Comparison of ENCODE assay signal across 22 cellular contexts in genomic region chr5:132821350-132821749, GRCh38. TPM values are rescaled to one million over a fixed set of nuclear protein-coding genes. Genes with fewer than 3 reads are reported as not detected.
DNase-seq lines count a peak whose midpoint lies in the region; ATAC-seq and TF ChIP-seq lines count a peak whose summit lies in the region.
"Had no signal": no experiment of that assay in that cellular context is flagged by ENCODE, and none has a peak within 500 bp of the region (broad histone marks: within the 10 kb centered on the region; RNA-seq: fewer than 3 reads in every experiment).

No MANE protein-coding gene starts in this region.

- no peak overlapping the region for H2AFZ ChIP-seq in IMR-90 (replicated peaks; ENCODE audit: low read length, poor library complexity)
- H2AFZ ChIP-seq in neuronal stem cell (ENCODE audit: low read length): peak overlapping the region; percentile 49

- no peaks in the 10 kb centered on the region for H3K9me1 ChIP-seq in IMR-90 (ENCODE audit: insufficient read depth, low read length)

- H4K91ac ChIP-seq in IMR-90 (ENCODE audit: insufficient read depth, low read depth, low read length) (no peak overlapping the region), neuronal stem cell (ENCODE audit: low read depth, low read length, poor library complexity) (no peak overlapping the region)

- TF ChIP-seq POLR2A in IMR-90 (IDR thresholded peaks at IDR 0.05; ENCODE audit: low read depth, low read length) (no peak), Peyer's patch (IDR thresholded peaks at IDR 0.05) (no peak)

- H3K4me3 ChIP-seq in IMR-90 (ENCODE audit: insufficient read depth, low read depth, low read length): no peak overlapping the region
- no peak overlapping the region for H3K4me3 ChIP-seq in neuronal stem cell (ENCODE audit: low read length in 2 of 2)
- H3K4me3 ChIP-seq in Peyer's patch: no peak overlapping the region
- H3K4me3 ChIP-seq: A549, BLaER1 had no signal

- no peaks in the 10 kb centered on the region for H4K20me1 ChIP-seq in IMR-90 (ENCODE audit: insufficient read depth, low read length)

- no CpG with 5 or more reads among the region's 3 CpGs for WGBS in IMR-90 (ENCODE audit: extremely low coverage in 2 of 2, insufficient read length in 1 of 2), 2 experiments
- WGBS in neuronal stem cell (ENCODE audit: extremely low coverage in 2 of 2, insufficient read length in 2 of 2, insufficient replicate concordance in 1 of 2), 2 donors: no CpG with 5 or more reads among the region's 3 CpGs

- dilution Hi-C loops in IMR-90 (cut with HindIII; ENCODE audit: low sequenced_read_pairs, unreplicated experiment): no loop called here

- H2BK20ac ChIP-seq in IMR-90 (ENCODE audit: low read depth, low read length): no peak overlapping the region

- H3K9me3 Mint-ChIP-seq in activated CD4-positive, alpha-beta T cell treated with anti-CD3 and anti-CD28 coated beads for 36 hours (ENCODE audit: low read depth): no peaks in the 10 kb centered on the region
- H3K9me3 Mint-ChIP-seq: CD4-positive, alpha-beta memory T cell had no signal

- ATAC-seq in IMR-90 (ENCODE audit: low read depth): no peak
- ATAC-seq in activated CD4-positive, alpha-beta T cell treated with anti-CD3 and anti-CD28 coated beads for 36 hours: no peak
- ATAC-seq: A549, HCT116 had no signal

- no peak overlapping the region for H4K5ac ChIP-seq in IMR-90 (ENCODE audit: low read depth, low read length)

- H3K36me3 ChIP-seq in IMR-90 (ENCODE audit: control insufficient read depth, insufficient read depth, low read length) (peaks cover 6% of the 10 kb centered on the region; the same call in 1 of the 2 replicates), neuronal stem cell (replicated peaks in 1 of 2; ENCODE audit: control insufficient read depth in 2 of 2, insufficient read depth in 2 of 2, low read length in 2 of 2) (no peaks in the 10 kb centered on the region), Peyer's patch (peaks cover 0 to 22% (median 0%) of the 10 kb centered on the region in 3 donors)
- H3K36me3 ChIP-seq: BLaER1 had no signal

- H2BK15ac ChIP-seq in IMR-90 (ENCODE audit: low read depth, low read length) (no peak overlapping the region), neuronal stem cell (ENCODE audit: low read length) (no peak overlapping the region)

- H3K9ac ChIP-seq in IMR-90 (ENCODE audit: low read depth, low read length) (no peak overlapping the region), neuronal stem cell (ENCODE audit: low read depth, low read length, poor library complexity) (no peak overlapping the region)
- H3K9ac ChIP-seq: BLaER1 had no signal

- H3K36me3 Mint-ChIP-seq in activated CD4-positive, alpha-beta T cell treated with anti-CD3 and anti-CD28 coated beads for 36 hours (ENCODE audit: low read depth): no peaks in the 10 kb centered on the region
- H3K36me3 Mint-ChIP-seq: CD4-positive, alpha-beta memory T cell had no signal

- H3K4me2 ChIP-seq in IMR-90 (ENCODE audit: low read depth, low read length) (no peak overlapping the region), neuronal stem cell (ENCODE audit: insufficient read depth, low read length, poor library complexity, severe bottlenecking) (no peak overlapping the region)
- H3K4me2 ChIP-seq: A549, BLaER1 had no signal

- H2AK5ac ChIP-seq in IMR-90 (ENCODE audit: low read depth, low read length) (no peak overlapping the region), neuronal stem cell (ENCODE audit: low read depth, low read length) (no peak overlapping the region)

- H2BK12ac ChIP-seq in neuronal stem cell (ENCODE audit: low read length): no peak overlapping the region

- no peaks in the 10 kb centered on the region for H3K27me3 ChIP-seq in IMR-90 (ENCODE audit: control insufficient read depth, insufficient read depth, low read length)
- H3K27me3 ChIP-seq in neuronal stem cell (ENCODE audit: control insufficient read depth in 3 of 3, insufficient read depth in 3 of 3, low read depth in 1 of 3, low read length in 3 of 3): peaks cover 12 to 69% (median 41%) of the 10 kb centered on the region in 3 experiments
- H3K27me3 ChIP-seq in Peyer's patch: no peaks in the 10 kb centered on the region

- H3K4me1 ChIP-seq in IMR-90 (ENCODE audit: control insufficient read depth, insufficient read depth, low read length) (peaks cover 8% of the 10 kb centered on the region; the same call in 1 of the 2 replicates), neuronal stem cell (ENCODE audit: control insufficient read depth in 2 of 2, insufficient read depth in 1 of 2, low read depth in 1 of 2, low read length in 2 of 2) (peaks cover 0 to 4% of the 10 kb centered on the region in 2 donors), Peyer's patch (peaks cover 0 to 10% (median 3%) of the 10 kb centered on the region in 4 donors)
- H3K4me1 ChIP-seq: BLaER1 had no signal

- no peak for DNase-seq in IMR-90
- peak in 5 of 61 donors; percentile 58 to 70 (median 67) for DNase-seq in caudate nucleus (lab: John Stamatoyannopoulos, UW)
- DNase-seq in neuronal stem cell (ENCODE audit: low spot score): no peak
- DNase-seq in activated CD4-positive, alpha-beta T cell treated with anti-CD3 and anti-CD28 coated beads for 36 hours: no peak
- DNase-seq in NCI-H526 (lab: John Stamatoyannopoulos, UW): no peak
- no peak for DNase-seq in Peyer's patch
- DNase-seq: CD4-positive, alpha-beta memory T cell; DMS153; GDM1; GOT3; MM.1S; NCI-H2081 treated with DMSO at 0.1 percent for 48 hours; NCI-H748 treated with DMSO at 0.1 percent for 48 hours; NK-92 treated with Interleukin-12 subunit alpha and Interleukin-12 subunit beta, amount 100 ng/mL, for 24 hours; Right ventricle myocardium superior had no signal

- TF ChIP-seq CTCF in IMR-90 (conservative IDR thresholded peaks at IDR 0.05; ENCODE audit: low read depth, low read length) (no peak), Peyer's patch (IDR thresholded peaks at IDR 0.05) (no peak)

- H3K27me3 Mint-ChIP-seq in activated CD4-positive, alpha-beta T cell treated with anti-CD3 and anti-CD28 coated beads for 36 hours: peaks cover 34% of the 10 kb centered on the region

- H3K27ac Mint-ChIP-seq in activated CD4-positive, alpha-beta T cell treated with anti-CD3 and anti-CD28 coated beads for 36 hours: no peak overlapping the region
- H3K27ac Mint-ChIP-seq: CD4-positive, alpha-beta memory T cell had no signal

- H3K9me3 ChIP-seq in IMR-90 (ENCODE audit: control insufficient read depth, insufficient read depth, low read length) (no peaks in the 10 kb centered on the region), neuronal stem cell (replicated peaks in 1 of 2; ENCODE audit: control insufficient read depth in 2 of 2, insufficient read depth in 1 of 2, low read depth in 1 of 2, low read length in 2 of 2) (peaks cover 0 to 2% of the 10 kb centered on the region in 2 donors), Peyer's patch (no peaks in the 10 kb centered on the region)
- H3K9me3 ChIP-seq: A549, BLaER1 had no signal

- in situ Hi-C loops in IMR-90 (cut with MboI; ENCODE audit: low sequenced_read_pairs): no loop called here

- POLR2A ChIA-PET in IMR-90 (lab: Charles Lee; ENCODE audit: unreplicated experiment): no interaction called here
- POLR2A ChIA-PET in activated CD4-positive, alpha-beta T cell treated with anti-CD3 and anti-CD28 coated beads for 36 hours (lab: Charles Lee): no interaction called here

- H3K23ac ChIP-seq in IMR-90 (ENCODE audit: low read depth, low read length): no peak overlapping the region
- no peak overlapping the region for H3K23ac ChIP-seq in neuronal stem cell (ENCODE audit: low read depth, low read length, poor library complexity)

- H3K4me1 Mint-ChIP-seq in activated CD4-positive, alpha-beta T cell treated with anti-CD3 and anti-CD28 coated beads for 36 hours: peaks cover 12% of the 10 kb centered on the region

- H3K79me1 ChIP-seq in IMR-90 (ENCODE audit: low read depth in 1 of 2, low read length in 2 of 2) (peaks cover 0 to 2% of the 10 kb centered on the region in 2 experiments; a peak in 1 of 4 replicates), neuronal stem cell (ENCODE audit: low read depth, low read length) (no peaks in the 10 kb centered on the region)

- H2BK120ac ChIP-seq in IMR-90 (ENCODE audit: low read depth, low read length) (0 out of 2 replicates have a peak overlapping the region, but pooled peaks have one; percentile 10), neuronal stem cell (ENCODE audit: low read depth, low read length) (no peak overlapping the region)

- intact Hi-C loops in IMR-90 (cut with micrococcal nuclease): loop anchor here (2.0 to 5.0 kb wide), 4 partner anchors 45 to 314 kb away; partner anchors contain the start of gene SEPTIN8
- intact Hi-C loops in activated CD4-positive, alpha-beta T cell treated with anti-CD3 and anti-CD28 coated beads for 36 hours (cut with DNase I, micrococcal nuclease): loop anchor here (2.0 to 5.0 kb wide), 5 partner anchors 75 to 434 kb away; partner anchors contain the start of genes CCNI2 (in 2 of the 2) and KIF3A (in 1 of the 2)

- no peak overlapping the region for H2AK9ac ChIP-seq in IMR-90 (replicated peaks; ENCODE audit: low read depth, low read length, poor library complexity)

- H4K8ac ChIP-seq in IMR-90 (ENCODE audit: low read depth in 2 of 2, low read length in 2 of 2): no peak overlapping the region
- no peak overlapping the region for H4K8ac ChIP-seq in neuronal stem cell (ENCODE audit: low read depth, low read length)

- H2BK5ac ChIP-seq in IMR-90 (ENCODE audit: low read depth, low read length, poor library complexity, severe bottlenecking): no peak overlapping the region
- no peak overlapping the region for H2BK5ac ChIP-seq in neuronal stem cell (ENCODE audit: low read length)

- H3K56ac ChIP-seq in IMR-90 (ENCODE audit: extremely low read depth, insufficient read depth, low read length): no peak overlapping the region

- TF ChIP-seq RAD21 in IMR-90 (IDR thresholded peaks at IDR 0.05; ENCODE audit: low read length): no peak

- H3K14ac ChIP-seq in IMR-90 (replicated peaks; ENCODE audit: low read depth, low read length) (no peak overlapping the region), neuronal stem cell (ENCODE audit: low read length) (no peak overlapping the region)

- H3K18ac ChIP-seq in IMR-90 (ENCODE audit: low read depth, low read length) (0 out of 2 replicates have a peak overlapping the region, but pooled peaks have one; percentile 6), neuronal stem cell (ENCODE audit: low read length) (no peak overlapping the region)

- CTCF ChIA-PET in IMR-90 (lab: Yijun Ruan, JAX): interaction anchor here (1.3 to 2.7 kb wide), 2 partner anchors 67 to 71 kb away, joined by 3 to 22 read pairs; no protein-coding TSS in a partner anchor
- CTCF ChIA-PET in activated CD4-positive, alpha-beta T cell treated with anti-CD3 and anti-CD28 coated beads for 36 hours (lab: Charles Lee): interaction anchor here (0.5 to 4.4 kb wide), 22 partner anchors 8 to 436 kb away, joined by 3 to 50 read pairs (median 5); partner anchors contain the start of genes CCNI2 and SHROOM1

- no TSS peak for BruUV-seq in IMR-90 (replicated peaks; lab: Mats Ljungman, UMichigan)

- no peak overlapping the region for H3K4ac ChIP-seq in IMR-90 (ENCODE audit: low read depth, low read length)
- no peak overlapping the region for H3K4ac ChIP-seq in neuronal stem cell (ENCODE audit: low read length)

- no peak overlapping the region for H3K27ac ChIP-seq in IMR-90 (ENCODE audit: insufficient read depth, low read length)
- peak overlapping the region; percentile 99 for H3K27ac ChIP-seq in caudate nucleus (ENCODE audit: low read depth, low read length)
- no peak overlapping the region for H3K27ac ChIP-seq in neuronal stem cell (replicated peaks; ENCODE audit: low read length)
- H3K27ac ChIP-seq in Peyer's patch: peak overlapping the region in 1 of 4 donors; percentile 9
- H3K27ac ChIP-seq: A549, BLaER1 had no signal

- no peak overlapping the region for H3K4me3 Mint-ChIP-seq in activated CD4-positive, alpha-beta T cell treated with anti-CD3 and anti-CD28 coated beads for 36 hours

RNA-seq across cellular contexts. Expression of gene SOWAHA, which starts 8.2 kb away (rescaled TPM):
- total RNA-seq in IMR-90 (2012; rRNA removed): under 0.01 TPM in 1 of 2 replicates, not detected in the other
- 0.03 TPM in 1 of 2 replicates, not detected in the other for polyA plus RNA-seq in IMR-90 (2012; rRNA removed)
- polyA plus RNA-seq in IMR-90 (2012; cell fraction: cytosol; rRNA removed): 0.02 and 0.04 TPM in 2 replicates
- 0.01 TPM in 1 of 2 replicates, not detected in the other for polyA plus RNA-seq in IMR-90 (2012; cell fraction: nucleus; rRNA removed; ENCODE audit: low replicate concordance)
- polyA plus RNA-seq in neuronal stem cell (2013, experiment 1 of 2): 0.03 TPM
- polyA plus RNA-seq in neuronal stem cell (2013, experiment 2 of 2): 0.01 TPM
- total RNA-seq in activated CD4-positive, alpha-beta T cell treated with anti-CD3 and anti-CD28 coated beads for 36 hours: under 1 TPM in 1 of 2 experiments, not detected in 1; 0.05 TPM
- 100 to 1,000 TPM in 2 of 4 donors, 10 to 100 TPM in 2; 13.2 to 128 (median 97.5) TPM for total RNA-seq in Peyer's patch
- total RNA-seq: CD4-positive, alpha-beta memory T cell; Daoy; LHCN-M2; NCI-H460; OCI-LY7 had no signal

RNA-seq across cellular contexts. Expression of gene SHROOM1, which starts 9.1 kb away (rescaled TPM):
- total RNA-seq in IMR-90 (2012; rRNA removed) (1.4 and 2.5 TPM in 2 replicates), Peyer's patch (100 to 1,000 TPM in 2 of 4 donors, 10 to 100 TPM in 2; 14.9 to 200 (median 95.3) TPM)
- 6.3 and 8.8 TPM in 2 replicates for polyA plus RNA-seq in IMR-90 (2012; rRNA removed)
- 4.1 and 9.0 TPM in 2 replicates for polyA plus RNA-seq in IMR-90 (2012; cell fraction: cytosol; rRNA removed)
- polyA plus RNA-seq in IMR-90 (2012; cell fraction: nucleus; rRNA removed; ENCODE audit: low replicate concordance): 28.6 and 53.5 TPM in 2 replicates
- 1.7 TPM for polyA plus RNA-seq in neuronal stem cell (2013, experiment 1 of 2)
- polyA plus RNA-seq in neuronal stem cell (2013, experiment 2 of 2): 1.8 TPM
- under 1 TPM; 0.63 to 0.89 TPM for total RNA-seq in activated CD4-positive, alpha-beta T cell treated with anti-CD3 and anti-CD28 coated beads for 36 hours
- polyA plus RNA-seq: CD4-positive, alpha-beta memory T cell had no signal

RNA-seq across cellular contexts. Expression of gene SEPTIN8, which starts 44.3 kb away (rescaled TPM):
- total RNA-seq in IMR-90 (2012; rRNA removed) (60.5 and 67.2 TPM in 2 replicates), Peyer's patch (10 to 100 TPM; 33.6 to 85.8 (median 56.2) TPM)
- 54.7 and 56.2 TPM in 2 replicates for polyA plus RNA-seq in IMR-90 (2012; rRNA removed)
- 20.4 and 38.7 TPM in 2 replicates for polyA plus RNA-seq in IMR-90 (2012; cell fraction: cytosol; rRNA removed)
- polyA plus RNA-seq in IMR-90 (2012; cell fraction: nucleus; rRNA removed; ENCODE audit: low replicate concordance): 131 and 144 TPM in 2 replicates
- polyA plus RNA-seq in neuronal stem cell (2013, experiment 1 of 2): 53.7 TPM
- 53.2 TPM for polyA plus RNA-seq in neuronal stem cell (2013, experiment 2 of 2)
- 10 to 100 TPM; 18.6 to 19.9 TPM for total RNA-seq in activated CD4-positive, alpha-beta T cell treated with anti-CD3 and anti-CD28 coated beads for 36 hours

RNA-seq across cellular contexts. Expression of gene GDF9, which starts 44.9 kb away (rescaled TPM):
- 0.18 and 0.28 TPM in 2 replicates for total RNA-seq in IMR-90 (2012; rRNA removed)
- 0.16 and 0.21 TPM in 2 replicates for polyA plus RNA-seq in IMR-90 (2012; rRNA removed)
- polyA plus RNA-seq in IMR-90 (2012; cell fraction: cytosol; rRNA removed): 0.01 and 0.02 TPM in 2 replicates
- polyA plus RNA-seq in IMR-90 (2012; cell fraction: nucleus; rRNA removed; ENCODE audit: low replicate concordance): 0.14 and 0.57 TPM in 2 replicates
- 0.13 TPM for polyA plus RNA-seq in neuronal stem cell (2013, experiment 1 of 2)
- polyA plus RNA-seq in neuronal stem cell (2013, experiment 2 of 2): 0.26 TPM
- total RNA-seq in activated CD4-positive, alpha-beta T cell treated with anti-CD3 and anti-CD28 coated beads for 36 hours: under 1 TPM; 0.41 to 0.69 TPM
- under 1 TPM in 1 of 4 donors, not detected in 3; 0.66 TPM for total RNA-seq in Peyer's patch
- total RNA-seq: LHCN-M2 had no signal

RNA-seq across cellular contexts. Expression of gene UQCRQ, which starts 45.1 kb away (rescaled TPM):
- total RNA-seq in IMR-90 (2012; rRNA removed) (69.7 and 73.7 TPM in 2 replicates), Peyer's patch (100 to 1,000 TPM in 3 of 4 donors, 10 to 100 TPM in 1; 71.8 to 366 (median 196) TPM)
- polyA plus RNA-seq in IMR-90 (2012; rRNA removed): 292 and 406 TPM in 2 replicates
- polyA plus RNA-seq in IMR-90 (2012; cell fraction: cytosol; rRNA removed): 213 and 412 TPM in 2 replicates
- 72.8 and 108 TPM in 2 replicates for polyA plus RNA-seq in IMR-90 (2012; cell fraction: nucleus; rRNA removed; ENCODE audit: low replicate concordance)
- polyA plus RNA-seq in neuronal stem cell (2013, experiment 1 of 2): 300 TPM
- polyA plus RNA-seq in neuronal stem cell (2013, experiment 2 of 2): 323 TPM
- 100 to 1,000 TPM; 299 to 537 TPM for total RNA-seq in activated CD4-positive, alpha-beta T cell treated with anti-CD3 and anti-CD28 coated beads for 36 hours

Comparison
In these comparisons a context has a peak if more than half of its experiments do, and no peak if none do; other contexts are left out.
1. RNA of gene SOWAHA, which starts 8.2 kb away (total RNA-seq): 13.2 to 128 TPM in Peyer's patch; 0.05 TPM in activated CD4-positive, alpha-beta T cell treated with anti-CD3 and anti-CD28 coated beads for 36 hours and under 0.01 TPM in IMR-90; every median in the first group is over 10 times any median in the second.